8 cellular contexts compared by ENCODE assay signal in genomic region chr6:41073203-41073967, GRCh38. TPM values are rescaled to one million over a fixed set of nuclear protein-coding genes. Genes with fewer than 3 reads are reported as not detected.
A peak's percentile ranks its signal among the peaks of the same experiment; 100 is the strongest.
DNase-seq lines count a peak whose midpoint lies in the region; ATAC-seq and TF ChIP-seq lines count a peak whose summit lies in the region.

No MANE protein-coding gene starts in this region.

- H3K9me3 ChIP-seq in adipocyte (ENCODE audit: control insufficient read depth, low read length) (no peaks in the 10 kb centered on the region), heart left ventricle (no peaks in the 10 kb centered on the region), upper lobe of left lung (no peaks in the 10 kb centered on the region)

- no peaks in the 10 kb centered on the region for H3K27me3 ChIP-seq in adipocyte (replicated peaks; ENCODE audit: control insufficient read depth, insufficient read depth, low read length)
- no peaks in the 10 kb centered on the region for H3K27me3 ChIP-seq in heart left ventricle
- H3K27me3 ChIP-seq in upper lobe of left lung = no peaks in the 10 kb centered on the region

- TF ChIP-seq POLR2A in heart left ventricle (IDR thresholded peaks at IDR 0.05) (peak; percentile 95 to 96), upper lobe of left lung (IDR thresholded peaks at IDR 0.05) (peak in 3 of 4 donors; percentile 90 to 95 (median 94))

- H3K36me3 ChIP-seq in adipocyte (ENCODE audit: control insufficient read depth, insufficient read depth, low read length, severe bottlenecking) (no peaks in the 10 kb centered on the region), heart left ventricle (peaks cover 0 to 23% (median 5%) of the 10 kb centered on the region in 9 donors), upper lobe of left lung (peaks cover 0 to 18% (median 2%) of the 10 kb centered on the region in 4 donors)

- peaks cover 57% of the 10 kb centered on the region for H3K4me1 Mint-ChIP-seq in HFFc6 (ENCODE audit: low read depth)

- intact Hi-C loops in heart left ventricle (cut with DNase I) (loop anchor here in 1 of 10 donors (5.0 kb wide), 1 partner anchor 171 kb away; no protein-coding TSS in a partner anchor), posterior vena cava (cut with DNase I) (no loop called here)

- H3K9me3 Mint-ChIP-seq in HFFc6 = no peaks in the 10 kb centered on the region

- TF ChIP-seq CTCF in GM10248 (IDR thresholded peaks at IDR 0.05; ENCODE audit: control extremely low read depth, extremely low read depth, low read depth, missing control alignments) (peak; percentile 28), HFFc6 (IDR thresholded peaks at IDR 0.05) (peak; percentile 74), heart left ventricle (IDR thresholded peaks at IDR 0.05) (peak in 8 of 12 donors; percentile 3 to 54 (median 38)), upper lobe of left lung (IDR thresholded peaks at IDR 0.05) (peak; percentile 40 to 89 (median 58))

- H3K4me3 ChIP-seq in adipocyte (ENCODE audit: low read length) = peak overlapping the region; percentile 90
- peak overlapping the region; percentile 76 to 95 (median 90) for H3K4me3 ChIP-seq in heart left ventricle
- peak overlapping the region; percentile 84 to 97 (median 91) for H3K4me3 ChIP-seq in upper lobe of left lung

- POLR2A ChIA-PET in GM10248 (lab: Yijun Ruan, JAX) = no interaction called here

- peak overlapping the region; percentile 99 for H3K9ac ChIP-seq in adipocyte (ENCODE audit: low read length)

- CTCF ChIA-PET in GM10248 (lab: Yijun Ruan, JAX) = interaction anchor here (0.6 to 1.3 kb wide), 4 partner anchors 13 to 108 kb away, joined by 3 to 4 read pairs (median 4); no protein-coding TSS in a partner anchor

- peaks cover 5% of the 10 kb centered on the region for H3K36me3 Mint-ChIP-seq in HFFc6 (ENCODE audit: low read depth)

- peak overlapping the region; percentile 89 for H3K27ac Mint-ChIP-seq in HFFc6

- peak; percentile 72 for DNase-seq in GM10248 (ENCODE audit: extremely low spot score)
- peak; percentile 63 for DNase-seq in HFFc6
- DNase-seq in NCI-H1092 treated with DMSO at 0.1 percent for 48 hours (lab: John Stamatoyannopoulos, UW) = peak; percentile 77
- peak; percentile 75 for DNase-seq in SW480 (ENCODE audit: low spot score)
- peak; percentile 88 for DNase-seq in adipocyte (ENCODE audit: low read depth)
- DNase-seq in heart left ventricle = peak; percentile 90 to 93 (median 91)
- peak; percentile 94 for DNase-seq in posterior vena cava (ENCODE audit: low spot score)
- peak; percentile 94 to 95 for DNase-seq in upper lobe of left lung

- peak overlapping the region; percentile 93 to 100 (median 99) for H3K27ac ChIP-seq in heart left ventricle
- peak overlapping the region; percentile 99 to 100 (median 99) for H3K27ac ChIP-seq in upper lobe of left lung

- peaks cover 30% of the 10 kb centered on the region for H3K4me1 ChIP-seq in adipocyte (ENCODE audit: control insufficient read depth, insufficient read depth, low read length)
- H3K4me1 ChIP-seq in heart left ventricle = peaks cover 0 to 48% (median 38%) of the 10 kb centered on the region in 12 donors
- H3K4me1 ChIP-seq in upper lobe of left lung = peaks cover 32 to 43% (median 37%) of the 10 kb centered on the region in 4 donors

- peak in 3 of 4 donors; percentile 17 to 45 (median 30) for ATAC-seq in heart left ventricle
- peak; percentile 0 to 48 for ATAC-seq in upper lobe of left lung (ENCODE audit: low FRiP score in 2 of 2)

- peaks cover 1% of the 10 kb centered on the region; the same call in 1 of the 2 replicates for H3K27me3 Mint-ChIP-seq in HFFc6 (ENCODE audit: insufficient read depth)

- WGBS in heart left ventricle, 4 donors = 0 to 2% (median 1%) methylated on average over 15 to 74 of the region's 74 CpGs
- 0% methylated on average over 19 to 50 of the region's 74 CpGs for whole genome bisulfite sequencing in upper lobe of left lung, 2 donors

- TF ChIP-seq EP300 in upper lobe of left lung (IDR thresholded peaks at IDR 0.05) = peak in 1 of 4 donors; percentile 20

- peak overlapping the region; percentile 90 for H3K4me3 Mint-ChIP-seq in HFFc6

RNA-seq across cellular contexts. Expression of gene NFYA, which starts 0.6 kb away (rescaled TPM):
- 10 to 100 TPM; 14.9 to 20.0 (median 16.7) TPM for total RNA-seq in HFFc6 (2021; fragmentation: NEBNext Ultra II Directional; extraction: Animal tissue kit (Norgen Biotek cat#: 25700))
- 10 to 100 TPM in 4 of 9 donors, 1 to 10 TPM in 5; 6.5 to 12.5 (median 9.7) TPM for total RNA-seq in heart left ventricle
- polyA plus RNA-seq in heart left ventricle = 1 to 10 TPM; 4.3 to 7.3 TPM
- 10 to 100 TPM in 1 of 2 donors, 1 to 10 TPM in 1; 8.4 to 10.6 TPM for total RNA-seq in posterior vena cava
- 10 to 100 TPM; 18.5 to 33.0 (median 21.6) TPM for total RNA-seq in upper lobe of left lung

RNA-seq across cellular contexts. Expression of gene OARD1, which starts 1.2 kb away (rescaled TPM):
- total RNA-seq in HFFc6 (2021; fragmentation: NEBNext Ultra II Directional; extraction: Animal tissue kit (Norgen Biotek cat#: 25700)) = 10 to 100 TPM; 10.9 to 14.2 (median 11.8) TPM
- total RNA-seq in heart left ventricle = 10 to 100 TPM; 12.8 to 21.8 (median 17.7) TPM
- polyA plus RNA-seq in heart left ventricle = 10 to 100 TPM; 26.6 to 28.1 TPM
- 10 to 100 TPM; 12.1 to 14.5 TPM for total RNA-seq in posterior vena cava
- 10 to 100 TPM; 10.0 to 27.3 (median 20.0) TPM for total RNA-seq in upper lobe of left lung

RNA-seq across cellular contexts. Expression of gene APOBEC2, which starts 20.4 kb away (rescaled TPM):
- not detected for total RNA-seq in HFFc6 (2021; fragmentation: NEBNext Ultra II Directional; extraction: Animal tissue kit (Norgen Biotek cat#: 25700))
- 100 to 1,000 TPM; 139 to 524 (median 237) TPM for total RNA-seq in heart left ventricle
- polyA plus RNA-seq in heart left ventricle = 100 to 1,000 TPM in 1 of 2 donors, 10 to 100 TPM in 1; 72.3 to 237 TPM
- under 1 TPM in 1 of 2 donors, not detected in 1; 0.43 TPM for total RNA-seq in posterior vena cava
- total RNA-seq in upper lobe of left lung = not detected

RNA-seq across cellular contexts. Expression of gene TSPO2, which starts 31.1 kb away (rescaled TPM):
- not detected for total RNA-seq in HFFc6 (2021; fragmentation: NEBNext Ultra II Directional; extraction: Animal tissue kit (Norgen Biotek cat#: 25700))
- not detected for total RNA-seq in heart left ventricle
- not detected for polyA plus RNA-seq in heart left ventricle
- total RNA-seq in posterior vena cava = not detected
- not detected for total RNA-seq in upper lobe of left lung

RNA-seq across cellular contexts. Expression of gene UNC5CL, which starts 34.4 kb away (rescaled TPM):
- total RNA-seq in HFFc6 (2021; fragmentation: NEBNext Ultra II Directional; extraction: Animal tissue kit (Norgen Biotek cat#: 25700)) = not detected
- total RNA-seq in heart left ventricle = 1 to 10 TPM in 1 of 9 donors, under 1 TPM in 8; 0.21 to 1.1 (median 0.50) TPM
- polyA plus RNA-seq in heart left ventricle = under 1 TPM; 0.50 to 0.65 TPM
- under 1 TPM; 0.42 to 0.52 TPM for total RNA-seq in posterior vena cava
- total RNA-seq in upper lobe of left lung = 10 to 100 TPM in 1 of 6 donors, 1 to 10 TPM in 4, under 1 TPM in 1; 0.97 to 12.6 (median 2.3) TPM

Comparison
In these comparisons a context has a peak if more than half of its experiments do, and no peak if none do; other contexts are left out.
1. Peak in every context shown above with its lines: DNase-seq, ATAC-seq, H3K4me3 ChIP-seq and H3K27ac ChIP-seq.
2. RNA of gene APOBEC2, which starts 20.4 kb away (total RNA-seq): 139 to 524 TPM in heart left ventricle; 0.43 TPM in posterior vena cava, not detected in upper lobe of left lung and not detected in HFFc6; every median in the first group is over 10 times any median in the second.